In the genomic region with DNA sequence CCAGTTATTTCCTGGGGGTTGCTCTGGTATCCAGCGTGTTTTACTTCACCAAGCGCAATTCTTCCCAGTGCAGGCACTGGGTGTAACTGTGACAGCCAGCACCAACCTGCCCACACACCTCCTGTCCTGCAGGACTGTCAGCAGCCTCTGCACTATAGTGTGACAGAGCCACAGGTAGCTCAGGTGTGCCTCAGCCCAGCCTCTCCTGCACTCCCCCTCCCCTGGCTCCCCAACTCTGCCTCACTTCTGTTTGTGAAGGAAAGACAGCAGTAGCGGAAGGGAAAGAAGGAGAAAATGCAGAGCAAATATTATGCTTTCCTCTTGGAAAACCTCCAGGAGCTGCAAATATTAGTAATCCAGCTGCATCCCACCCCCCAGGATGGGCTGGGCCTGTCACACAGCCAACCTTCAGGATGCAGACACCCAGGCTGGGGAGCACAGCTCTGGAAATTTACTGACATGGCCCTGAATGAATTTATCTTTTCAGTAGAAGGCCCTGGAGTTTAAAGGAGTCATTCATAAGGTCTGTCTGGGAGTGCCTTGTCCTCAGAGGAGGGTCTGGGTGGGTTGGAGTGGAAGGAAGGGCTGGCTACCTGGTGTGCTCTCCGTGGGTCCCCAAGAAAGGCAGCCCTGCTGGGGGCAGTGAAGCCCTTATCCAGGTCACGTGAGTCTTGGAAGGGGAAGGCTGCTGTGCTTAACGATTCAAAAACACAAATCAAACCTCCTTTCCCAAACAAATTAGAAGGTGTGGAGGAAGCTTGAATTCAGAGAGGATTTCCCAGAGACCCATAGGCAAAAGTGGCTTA, we compare ENCODE assay signal across 1 cellular context.
A peak's percentile ranks its signal among the peaks of the same experiment; 100 is the strongest.
TF ChIP-seq lines count a peak whose summit lies in the region.

No MANE protein-coding gene starts in this region.

TF ChIP-seq in endothelial cell of umbilical vein, 7 proteins besides CTCF, POLR2A, EP300 and RAD21:
- no peak for TF ChIP-seq EZH2 (IDR thresholded peaks at IDR 0.05; ENCODE audit: borderline replicate concordance, low read depth, low read length, severe bottlenecking)
- peak; percentile 17 for TF ChIP-seq POLR2AphosphoS5 (IDR thresholded peaks at IDR 0.05; ENCODE audit: insufficient read depth, low read depth, low read length)
- TF ChIP-seq FOS (IDR thresholded peaks at IDR 0.05; ENCODE audit: borderline replicate concordance, insufficient read depth, low read length) = peak; percentile 38
